15 cellular contexts compared by ENCODE assay signal in genomic region chr1:183048087-183049085, GRCh38. TPM values are rescaled to one million over a fixed set of nuclear protein-coding genes. Genes with fewer than 3 reads are reported as not detected.
A peak's percentile ranks its signal among the peaks of the same experiment; 100 is the strongest.
DNase-seq lines count a peak whose midpoint lies in the region; ATAC-seq, FAIRE-seq and TF ChIP-seq lines count a peak whose summit lies in the region.
"Had no signal": no experiment of that assay in that cellular context is flagged by ENCODE, and none has a peak within 500 bp of the region (broad histone marks: within the 10 kb centered on the region; RNA-seq: fewer than 3 reads in every experiment).

No MANE protein-coding gene starts in this region.

- no peak for FAIRE-seq in H54 (lab: Jason Lieb, UNC)
- FAIRE-seq: G401.6, K562 had no signal

- H3K9me3 ChIP-seq in MG63, result no peaks in the 10 kb centered on the region

- no peak for TF ChIP-seq POLR2A in H54 (IDR thresholded peaks at IDR 0.05; ENCODE audit: low read depth, low read length)

- DNase-seq in germinal center (ENCODE audit: low spot score) (peak; percentile 32), H54 (ENCODE audit: insufficient read length, low spot score) (no peak), NCI-H187 (lab: John Stamatoyannopoulos, UW) (no peak), occipital lobe (lab: John Stamatoyannopoulos, UW) (no peak), MG63 (no peak)
- DNase-seq: activated CD8-positive, alpha-beta memory T cell treated with anti-CD3 and anti-CD28 coated beads for 24 hours; brain microvascular endothelial cell; foreskin fibroblast; stimulated activated CD4-positive, alpha-beta T cell treated with anti-CD3 and anti-CD28 coated beads, Interleukin-1b, Interleukin-23, amount 100 ng/mL, for 48 hours had no signal

- no peak overlapping the region for H3K4me3 ChIP-seq in MG63
- H3K4me3 ChIP-seq: K562 had no signal

- peak; percentile 97 for ATAC-seq in GM18907 (IDR thresholded peaks at IDR 0.05; ENCODE audit: unreplicated experiment)
- peak; percentile 98 for ATAC-seq in GM21825 (IDR thresholded peaks at IDR 0.05; ENCODE audit: unreplicated experiment)
- peak; percentile 100 for ATAC-seq in HG03432 (IDR thresholded peaks at IDR 0.05; ENCODE audit: unreplicated experiment)
- ATAC-seq: K562, Panc1 had no signal

- H3K36me3 ChIP-seq in MG63, result peaks cover 4% of the 10 kb centered on the region; the same call in 1 of the 2 replicates

- H3K27me3 ChIP-seq in MG63, result no peaks in the 10 kb centered on the region
- H3K27me3 ChIP-seq: brain microvascular endothelial cell had no signal

RNA-seq across cellular contexts. Expression of gene LAMC1, which starts 25.2 kb away (rescaled TPM):
- total RNA-seq in occipital lobe, result 37.7 TPM
- 59.6 and 65.0 TPM in 2 replicates for total RNA-seq in MG63 (2014; rRNA removed; shearing (Covaris generic); ENCODE audit: low replicate concordance)
